Comparison of ENCODE assay signal across 17 cellular contexts in genomic region chr11:99432677-99433076, GRCh38.
A peak's percentile ranks its signal among the peaks of the same experiment; 100 is the strongest.
DNase-seq lines count a peak whose midpoint lies in the region; ATAC-seq and TF ChIP-seq lines count a peak whose summit lies in the region.
"Had no signal": no experiment of that assay in that cellular context is flagged by ENCODE, and none has a peak within 500 bp of the region (broad histone marks: within the 10 kb centered on the region; RNA-seq: fewer than 3 reads in every experiment).

No MANE protein-coding gene starts in this region.

- H3K9ac ChIP-seq in MM.1S (ENCODE audit: low read length): no peak overlapping the region

- H3K79me2 ChIP-seq in MM.1S (ENCODE audit: low read length): no peaks in the 10 kb centered on the region

- peak overlapping the region; percentile 27; the same call in 1 of the 2 replicates for H3K4me2 ChIP-seq in MM.1S (ENCODE audit: low read depth, low read length)
- H3K4me2 ChIP-seq: PC-9 had no signal

- no peak overlapping the region; the same call in 1 of the 2 replicates for H3K27ac ChIP-seq in MM.1S (ENCODE audit: low read length)
- no peak overlapping the region for H3K27ac ChIP-seq in right lobe of liver
- H3K27ac ChIP-seq: PC-9 had no signal

- TF ChIP-seq POLR2A in right lobe of liver (IDR thresholded peaks at IDR 0.05): no peak

- H3K4me3 ChIP-seq in MM.1S (ENCODE audit: low read length) (no peak overlapping the region), right lobe of liver (no peak overlapping the region)
- H3K4me3 ChIP-seq: HAP-1, PC-9 had no signal

- 67% methylated on average over 3 of the region's 3 CpGs for WGBS in right lobe of liver (ENCODE audit: insufficient coverage, low coverage, low lambda C conversion rate, missing lambda C conversion rate)

- DNase-seq in MM.1S: peak; percentile 70
- DNase-seq in GDM1 (lab: John Stamatoyannopoulos, UW): no peak
- DNase-seq in NCI-H69 (lab: John Stamatoyannopoulos, UW): no peak
- DNase-seq in right lobe of liver: no peak
- DNase-seq: C1 segment of cervical spinal cord, COR-L47, DMS53, NCI-H1417 treated with DMSO at 0.1 percent for 48 hours, NCI-H2029 treated with DMSO at 0.1 percent for 48 hours, NCI-H524, PC-9, T-helper 1 cell had no signal

- TF ChIP-seq CTCF in MM.1S (IDR thresholded peaks at IDR 0.05; ENCODE audit: low read length) (no peak), right lobe of liver (IDR thresholded peaks at IDR 0.05) (no peak)

- ATAC-seq in GM18511 (IDR thresholded peaks at IDR 0.05; ENCODE audit: unreplicated experiment) (peak; percentile 55), GM19397 (IDR thresholded peaks at IDR 0.05; ENCODE audit: unreplicated experiment) (peak; percentile 57), HG02938 (IDR thresholded peaks at IDR 0.05; ENCODE audit: unreplicated experiment) (peak; percentile 63), GM19395 (IDR thresholded peaks at IDR 0.05; ENCODE audit: unreplicated experiment) (no peak), right lobe of liver (no peak)

- H3K9me3 ChIP-seq in MM.1S (replicated peaks; ENCODE audit: insufficient read depth, low read length) (no peaks in the 10 kb centered on the region), right lobe of liver (no peaks in the 10 kb centered on the region)
- H3K9me3 ChIP-seq: HAP-1 had no signal

- intact Hi-C loops in right lobe of liver (cut with DNase I): no loop called here

- H3K36me3 ChIP-seq in MM.1S (replicated peaks; ENCODE audit: insufficient read depth, low read length) (no peaks in the 10 kb centered on the region), right lobe of liver (no peaks in the 10 kb centered on the region)
- H3K36me3 ChIP-seq: HAP-1 had no signal

- H3K27me3 ChIP-seq in MM.1S (replicated peaks; ENCODE audit: insufficient read depth, low read length): no peaks in the 10 kb centered on the region
- H3K27me3 ChIP-seq in right lobe of liver: no peaks in the 10 kb centered on the region

- peaks cover 7% of the 10 kb centered on the region; the same call in 1 of the 2 replicates for H3K4me1 ChIP-seq in MM.1S (ENCODE audit: low read length)
- H3K4me1 ChIP-seq in right lobe of liver: no peaks in the 10 kb centered on the region
- H3K4me1 ChIP-seq: HAP-1 had no signal

- H3F3A ChIP-seq in MM.1S (ENCODE audit: insufficient read depth, low read length): 0 out of 2 replicates have a peak, but pooled peaks cover 2% of the 10 kb centered on the region

- no peaks in the 10 kb centered on the region for H4K20me1 ChIP-seq in MM.1S (ENCODE audit: insufficient read depth, low read length)

- no peak overlapping the region for H2AFZ ChIP-seq in MM.1S (ENCODE audit: low read length)
- H2AFZ ChIP-seq: PC-9 had no signal

- H3K9me2 ChIP-seq in MM.1S (replicated peaks; ENCODE audit: insufficient read depth, low read length): no peaks in the 10 kb centered on the region

Comparison
In these comparisons a context has a peak if more than half of its experiments do, and no peak if none do; other contexts are left out.
1. ATAC-seq: peak in GM18511 (single experiment), GM19397 (single experiment) and HG02938 (single experiment); none in GM19395 (single experiment) and right lobe of liver (0 of 4).